In the genomic region with DNA sequence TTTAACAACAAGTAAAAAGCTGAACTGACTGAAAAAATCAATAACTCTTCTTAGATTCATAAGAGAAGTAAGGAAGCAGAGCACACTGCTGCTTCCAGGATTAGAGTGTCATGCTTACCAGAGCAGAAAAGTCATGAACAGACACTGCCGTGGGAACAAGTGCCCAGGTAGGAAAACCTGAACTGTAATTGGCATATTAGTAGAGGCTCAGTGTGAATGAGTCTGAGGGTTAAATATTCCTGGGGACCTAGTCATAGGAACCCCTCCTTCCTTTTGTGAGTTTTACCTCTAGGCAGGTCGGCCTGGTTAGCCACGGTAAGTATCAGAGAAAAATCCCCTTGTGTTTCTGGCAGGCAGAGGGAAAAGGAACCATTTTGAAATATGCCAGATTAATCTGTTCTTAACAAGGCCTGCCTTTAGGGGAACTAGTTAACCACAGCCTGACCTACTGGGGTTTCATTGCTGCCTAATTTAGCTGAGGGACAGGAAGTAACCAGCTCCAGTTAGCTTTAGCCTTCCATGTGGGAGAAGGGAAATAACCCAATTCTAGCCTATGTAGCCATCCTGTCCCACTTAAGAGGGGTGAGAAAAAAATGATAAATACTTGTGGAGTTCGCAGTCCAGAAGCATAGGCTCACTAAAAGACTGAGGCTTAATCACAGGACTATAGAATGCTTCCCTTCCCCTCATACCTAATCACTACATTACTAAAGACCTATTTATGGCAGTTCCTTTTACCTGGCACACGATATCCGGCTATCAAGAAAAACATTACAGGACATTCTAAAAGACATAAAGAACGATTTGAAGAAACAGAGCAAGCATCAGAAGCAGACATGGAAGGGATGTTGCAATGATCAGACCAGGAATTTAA, we compare ENCODE assay signal across 11 cellular contexts. TPM values are rescaled to one million over a fixed set of nuclear protein-coding genes. Genes with fewer than 3 reads are reported as not detected.
A peak's percentile ranks its signal among the peaks of the same experiment; 100 is the strongest.
DNase-seq lines count a peak whose midpoint lies in the region; ATAC-seq and TF ChIP-seq lines count a peak whose summit lies in the region.
"Had no signal": no experiment of that assay in that cellular context is flagged by ENCODE, and none has a peak within 500 bp of the region (broad histone marks: within the 10 kb centered on the region; RNA-seq: fewer than 3 reads in every experiment).

No MANE protein-coding gene starts in this region.

- no peak overlapping the region for H3K4me3 ChIP-seq in lower lobe of right lung
- H3K4me3 ChIP-seq in GM23248 = no peak overlapping the region
- no peak overlapping the region for H3K4me3 ChIP-seq in Caco-2 (ENCODE audit: low read depth, low read length)
- H3K4me3 ChIP-seq: sigmoid colon, tibial artery had no signal

- WGBS in GM23248 (ENCODE audit: low coverage in 1 of 2, low lambda C conversion rate in 2 of 2, missing lambda C conversion rate in 2 of 2), 2 experiments = 41 to 49% methylated on average over 7 of the region's 7 CpGs

- no peaks in the 10 kb centered on the region for H3K4me1 Mint-ChIP-seq in Caco-2 (ENCODE audit: low read depth, unreplicated experiment)

- H3K9me2 ChIP-seq in GM23248 (ENCODE audit: insufficient read depth) = no peaks in the 10 kb centered on the region

- H2AFZ ChIP-seq in GM23248 = no peak overlapping the region

- no peak overlapping the region for H3K27ac Mint-ChIP-seq in Caco-2 (ENCODE audit: unreplicated experiment)

- H3K36me3 ChIP-seq in lower lobe of right lung (no peaks in the 10 kb centered on the region), GM23248 (ENCODE audit: low read depth) (no peaks in the 10 kb centered on the region), Caco-2 (ENCODE audit: control insufficient read depth, insufficient read depth, low read length) (no peaks in the 10 kb centered on the region)
- H3K36me3 ChIP-seq: sigmoid colon, tibial artery had no signal

- H3K79me2 ChIP-seq in GM23248 (ENCODE audit: insufficient read depth) = no peaks in the 10 kb centered on the region

- no peak overlapping the region for H3K4me3 Mint-ChIP-seq in Caco-2 (ENCODE audit: unreplicated experiment)

- no peak overlapping the region for H3K27ac ChIP-seq in lower lobe of right lung
- no peak overlapping the region for H3K27ac ChIP-seq in GM23248
- H3K27ac ChIP-seq: sigmoid colon, tibial artery had no signal

- H3K4me1 ChIP-seq in lower lobe of right lung (no peaks in the 10 kb centered on the region), GM23248 (ENCODE audit: insufficient read depth) (no peaks in the 10 kb centered on the region), Caco-2 (no peaks in the 10 kb centered on the region)
- H3K4me1 ChIP-seq: sigmoid colon, tibial artery had no signal

- peaks cover 18% of the 10 kb centered on the region for H3K27me3 Mint-ChIP-seq in Caco-2 (ENCODE audit: insufficient read depth, unreplicated experiment)

- CTCF ChIA-PET in Caco-2 (lab: Charles Lee) = no interaction called here

- in situ Hi-C loops in GM23248 (cut with MboI) = no loop called here

- POLR2A ChIA-PET in Caco-2 (lab: Charles Lee) = no interaction called here

- no peaks in the 10 kb centered on the region for H3F3A ChIP-seq in GM23248 (ENCODE audit: insufficient read depth)

- intact Hi-C loops in lower lobe of right lung (cut with DNase I) = no loop called here
- intact Hi-C loops in Caco-2 (cut with micrococcal nuclease; ENCODE audit: unreplicated experiment) = no loop called here

- no peaks in the 10 kb centered on the region for H3K9me3 ChIP-seq in lower lobe of right lung
- H3K9me3 ChIP-seq in GM23248 (ENCODE audit: low read depth) = no peaks in the 10 kb centered on the region
- no peaks in the 10 kb centered on the region for H3K9me3 ChIP-seq in Caco-2
- H3K9me3 ChIP-seq: sigmoid colon, tibial artery had no signal

- H4K20me1 ChIP-seq in GM23248 (ENCODE audit: insufficient read depth) = no peaks in the 10 kb centered on the region

- peak; percentile 63 for DNase-seq in KG1 (lab: John Stamatoyannopoulos, UW)
- DNase-seq in lower lobe of right lung = no peak
- no peak for DNase-seq in GM23248
- no peak for DNase-seq in Caco-2
- DNase-seq in SHP77 treated with DMSO at 0.1 percent for 48 hours (lab: John Stamatoyannopoulos, UW) = no peak
- DNase-seq in stimulated activated naive CD4-positive, alpha-beta T cell treated with Interleukin-2 at 50 U/mL for 16 hours (lab: John Stamatoyannopoulos, UW) = no peak
- DNase-seq: sigmoid colon, tibial artery had no signal

- H3K9me3 Mint-ChIP-seq in Caco-2 (ENCODE audit: unreplicated experiment) = no peaks in the 10 kb centered on the region

- ATAC-seq in GM18861 (IDR thresholded peaks at IDR 0.05; ENCODE audit: unreplicated experiment) (peak; percentile 75), HG02571 (IDR thresholded peaks at IDR 0.05; ENCODE audit: unreplicated experiment) (peak; percentile 82), lower lobe of right lung (peak; percentile 43 to 54)

- BruUV-seq in Caco-2 (replicated peaks; lab: Mats Ljungman, UMichigan) = no TSS peak

- no peak overlapping the region for H3K4me2 ChIP-seq in GM23248 (ENCODE audit: unreplicated experiment)

- TF ChIP-seq CTCF in lower lobe of right lung (IDR thresholded peaks at IDR 0.05) = no peak
- TF ChIP-seq CTCF in Caco-2 (IDR thresholded peaks at IDR 0.05; ENCODE audit: insufficient read depth in 1 of 2, low read depth in 1 of 2, low read length in 1 of 2, severe bottlenecking in 1 of 2, unreplicated experiment in 1 of 2) = no peak

- H3K36me3 Mint-ChIP-seq in Caco-2 (ENCODE audit: insufficient read depth, unreplicated experiment) = no peaks in the 10 kb centered on the region

- H3K27me3 ChIP-seq in lower lobe of right lung (ENCODE audit: low read depth) = no peaks in the 10 kb centered on the region
- H3K27me3 ChIP-seq in GM23248 (replicated peaks; ENCODE audit: insufficient read depth) = no peaks in the 10 kb centered on the region; the same call in 1 of the 2 replicates
- no peaks in the 10 kb centered on the region for H3K27me3 ChIP-seq in Caco-2 (replicated peaks; ENCODE audit: control insufficient read depth, insufficient read depth, low read length)
- H3K27me3 ChIP-seq: sigmoid colon, tibial artery had no signal

- H3K9ac ChIP-seq in GM23248 = no peak overlapping the region

RNA-seq across cellular contexts. Expression of gene COX8C, which starts 22.6 kb away (rescaled TPM):
- not detected for total RNA-seq in lower lobe of right lung
- not detected in 2 replicates for total RNA-seq in GM23248 (2014; rRNA removed; shearing (Covaris generic))
- not detected in 2 replicates for polyA plus RNA-seq in GM23248 (2016; fragmentation: Nextera tagmentation; extraction: Ambion mirVana)
- total RNA-seq in Caco-2 (2022) = not detected in 2 replicates
- total RNA-seq: glomerular endothelial cell, sigmoid colon had no signal
- polyA plus RNA-seq: sigmoid colon had no signal

RNA-seq across cellular contexts. Expression of gene BTBD7, which starts 36.8 kb away (rescaled TPM):
- total RNA-seq in lower lobe of right lung (39.4 TPM), Caco-2 (2022) (28.8 and 32.2 TPM in 2 replicates)
- total RNA-seq in GM23248 (2014; rRNA removed; shearing (Covaris generic)) = 18.2 and 25.3 TPM in 2 replicates
- 13.1 and 14.3 TPM in 2 replicates for polyA plus RNA-seq in GM23248 (2016; fragmentation: Nextera tagmentation; extraction: Ambion mirVana)
